In the genomic region with DNA sequence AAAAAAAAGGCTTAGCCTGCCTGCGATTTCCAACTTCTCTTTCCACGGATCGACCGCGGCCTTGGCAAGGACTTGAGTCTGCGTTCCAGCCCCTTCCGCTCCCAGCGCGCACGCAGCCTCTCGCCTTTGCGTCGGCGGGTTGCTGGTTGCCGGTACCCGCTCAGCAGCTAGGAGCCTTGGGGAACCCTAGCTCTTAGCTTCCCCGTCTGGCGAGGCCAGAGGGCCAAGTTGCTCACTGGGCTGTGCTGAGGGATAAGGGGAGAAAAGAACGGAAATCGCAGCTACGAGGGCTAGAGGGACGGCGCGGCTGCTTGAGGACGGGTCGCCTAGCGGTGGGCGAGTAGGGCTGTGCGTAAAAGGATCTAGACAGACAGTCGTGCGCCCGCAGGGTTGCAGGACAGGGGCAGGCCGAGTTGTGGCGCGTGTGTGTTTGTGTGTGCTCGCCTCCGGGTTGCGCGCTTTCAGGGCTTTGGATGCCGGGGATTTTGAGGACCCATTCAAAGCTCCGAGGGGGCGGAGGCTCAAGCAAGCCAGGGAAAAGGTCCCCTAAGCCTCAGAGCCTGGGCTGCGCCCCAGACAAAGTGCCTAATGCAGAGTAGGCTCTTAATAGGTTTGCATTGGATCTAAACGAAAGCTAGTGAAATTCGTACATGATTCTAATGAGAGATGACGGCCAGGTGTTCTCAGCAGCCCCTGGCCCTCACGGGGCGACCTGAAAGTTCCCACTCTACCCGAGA, we compare ENCODE assay signal across 1 cellular context.
TF ChIP-seq lines count a peak whose summit lies in the region.

No MANE protein-coding gene starts in this region.

TF ChIP-seq in GM12878, 131 proteins besides CTCF, POLR2A, EP300 and RAD21 (continued from another document):
- TF ChIP-seq HDAC6 (IDR thresholded peaks at IDR 0.05; ENCODE audit: unreplicated experiment): peak; percentile 90
- no peak for TF ChIP-seq SMC3 (IDR thresholded peaks at IDR 0.05; ENCODE audit: borderline replicate concordance, low read length)
- no peak for TF ChIP-seq CBX3 (IDR thresholded peaks at IDR 0.05; ENCODE audit: borderline replicate concordance, low read depth)
- no peak for TF ChIP-seq GATAD2B (conservative IDR thresholded peaks at IDR 0.05; ENCODE audit: low read depth)
- no peak for TF ChIP-seq FOS (IDR thresholded peaks at IDR 0.05; ENCODE audit: borderline replicate concordance, extremely low read depth, insufficient read length)
- TF ChIP-seq FOXM1 (IDR thresholded peaks at IDR 0.05; ENCODE audit: low read depth, low read length): no peak
- no peak for TF ChIP-seq JUND (IDR thresholded peaks at IDR 0.05; ENCODE audit: low read depth, low read length)
- no peak for TF ChIP-seq CBFB (IDR thresholded peaks at IDR 0.05; ENCODE audit: low read depth)
- TF ChIP-seq, protein P1, sequence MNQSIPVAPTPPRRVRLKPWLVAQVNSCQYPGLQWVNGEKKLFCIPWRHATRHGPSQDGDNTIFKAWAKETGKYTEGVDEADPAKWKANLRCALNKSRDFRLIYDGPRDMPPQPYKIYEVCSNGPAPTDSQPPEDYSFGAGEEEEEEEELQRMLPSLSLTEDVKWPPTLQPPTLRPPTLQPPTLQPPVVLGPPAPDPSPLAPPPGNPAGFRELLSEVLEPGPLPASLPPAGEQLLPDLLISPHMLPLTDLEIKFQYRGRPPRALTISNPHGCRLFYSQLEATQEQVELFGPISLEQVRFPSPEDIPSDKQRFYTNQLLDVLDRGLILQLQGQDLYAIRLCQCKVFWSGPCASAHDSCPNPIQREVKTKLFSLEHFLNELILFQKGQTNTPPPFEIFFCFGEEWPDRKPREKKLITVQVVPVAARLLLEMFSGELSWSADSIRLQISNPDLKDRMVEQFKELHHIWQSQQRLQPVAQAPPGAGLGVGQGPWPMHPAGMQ (IDR thresholded peaks at IDR 0.05; ENCODE audit: borderline replicate concordance): no peak
- TF ChIP-seq ESRRA (IDR thresholded peaks at IDR 0.05; ENCODE audit: low read length): no peak
- TF ChIP-seq SUZ12 (IDR thresholded peaks at IDR 0.05; ENCODE audit: unreplicated experiment): peak; percentile 88
TF ChIP-seq in GM12878: peak in this region for 2.
